In the genomic region with DNA sequence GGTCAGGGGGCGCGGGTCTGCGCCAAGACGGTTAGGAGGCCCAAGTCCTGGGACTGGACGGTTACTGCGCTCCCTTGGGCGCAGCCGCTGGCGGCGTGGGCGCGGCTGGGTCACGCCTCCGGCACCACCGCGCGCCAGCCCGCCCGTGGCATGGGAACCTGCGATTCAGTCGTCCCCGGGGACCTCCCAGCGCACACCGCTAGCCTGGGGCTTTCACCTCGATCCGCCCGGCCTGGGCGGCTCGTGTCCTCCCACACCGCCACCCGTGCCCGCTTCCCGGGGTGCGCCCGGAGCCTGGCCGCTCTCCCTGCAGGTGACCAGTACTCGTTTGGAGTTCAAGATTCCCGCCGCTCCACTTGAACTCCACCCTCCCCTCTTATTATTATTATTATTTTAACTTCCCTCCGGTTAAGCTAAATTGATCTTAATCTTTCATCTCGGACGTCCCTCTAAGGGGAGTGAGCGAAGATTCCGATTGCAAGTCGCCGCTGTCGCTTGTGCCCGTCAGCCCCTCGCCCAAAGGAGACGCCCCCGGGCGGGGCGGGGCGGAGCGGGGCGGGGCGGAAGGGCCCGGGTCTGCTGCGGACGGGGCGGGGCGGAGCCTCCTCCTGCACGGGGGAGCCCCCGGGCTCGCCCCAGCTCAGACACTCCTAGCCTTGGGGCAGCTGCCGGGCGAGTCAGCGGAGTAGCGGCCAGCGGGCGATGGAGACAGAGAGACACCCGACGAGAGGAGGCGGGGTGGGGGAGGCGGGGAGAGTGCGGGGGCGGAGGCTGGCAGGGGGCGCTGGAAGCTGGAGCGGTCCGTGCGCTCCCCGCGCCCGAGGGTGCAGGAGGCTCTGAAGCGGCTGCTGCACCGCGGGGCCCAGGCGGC, we compare ENCODE assay signal across 1 cellular context.
TF ChIP-seq lines count a peak whose summit lies in the region.

Gene KCNMB4, plus strand, starts transcription at position 643 of the 871 bp plus-strand sequence. CDS start 445 bp downstream, outside the sequence.

TF ChIP-seq in GM12878, 131 proteins besides CTCF, POLR2A, EP300 and RAD21 (continues in another document):
- TF ChIP-seq, protein P1, sequence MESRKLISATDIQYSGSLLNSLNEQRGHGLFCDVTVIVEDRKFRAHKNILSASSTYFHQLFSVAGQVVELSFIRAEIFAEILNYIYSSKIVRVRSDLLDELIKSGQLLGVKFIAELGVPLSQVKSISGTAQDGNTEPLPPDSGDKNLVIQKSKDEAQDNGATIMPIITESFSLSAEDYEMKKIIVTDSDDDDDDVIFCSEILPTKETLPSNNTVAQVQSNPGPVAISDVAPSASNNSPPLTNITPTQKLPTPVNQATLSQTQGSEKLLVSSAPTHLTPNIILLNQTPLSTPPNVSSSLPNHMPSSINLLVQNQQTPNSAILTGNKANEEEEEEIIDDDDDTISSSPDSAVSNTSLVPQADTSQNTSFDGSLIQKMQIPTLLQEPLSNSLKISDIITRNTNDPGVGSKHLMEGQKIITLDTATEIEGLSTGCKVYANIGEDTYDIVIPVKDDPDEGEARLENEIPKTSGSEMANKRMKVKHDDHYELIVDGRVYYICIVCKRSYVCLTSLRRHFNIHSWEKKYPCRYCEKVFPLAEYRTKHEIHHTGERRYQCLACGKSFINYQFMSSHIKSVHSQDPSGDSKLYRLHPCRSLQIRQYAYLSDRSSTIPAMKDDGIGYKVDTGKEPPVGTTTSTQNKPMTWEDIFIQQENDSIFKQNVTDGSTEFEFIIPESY (IDR thresholded peaks at IDR 0.05): no peak
- TF ChIP-seq IKZF1 (conservative IDR thresholded peaks at IDR 0.05) (peak; percentile 73), ZNF274 (IDR thresholded peaks at IDR 0.05; ENCODE audit: insufficient read depth, insufficient read length) (no peak), ZZZ3 (IDR thresholded peaks at IDR 0.05; ENCODE audit: control insufficient read depth, insufficient read length, low read depth) (no peak), BCL11A (IDR thresholded peaks at IDR 0.05; ENCODE audit: low read depth, low read length) (no peak), HDAC2 (IDR thresholded peaks at IDR 0.05) (no peak), BACH1 (IDR thresholded peaks at IDR 0.05; ENCODE audit: borderline replicate concordance) (peak; percentile 70; the same call in 1 of the 2 replicates), PAX5 (IDR thresholded peaks at IDR 0.05; ENCODE audit: borderline replicate concordance, low read depth, low read length) (peak; percentile 62; the same call in 1 of the 2 replicates), ZNF384 (IDR thresholded peaks at IDR 0.05; ENCODE audit: borderline replicate concordance, low read depth, low read length) (no peak), MXI1 (IDR thresholded peaks at IDR 0.05; ENCODE audit: low read depth, low read length) (peak; percentile 46; the same call in 1 of the 2 replicates), MTA2 (IDR thresholded peaks at IDR 0.05; ENCODE audit: low read depth) (no peak), PKNOX1 (IDR thresholded peaks at IDR 0.05) (peak; percentile 52), CREB1 (IDR thresholded peaks at IDR 0.05; ENCODE audit: low read depth) (no peak), CHD4 (IDR thresholded peaks at IDR 0.05) (no peak), ZNF687 (IDR thresholded peaks at IDR 0.05) (peak; percentile 21; the same call in 1 of the 2 replicates), RB1 (IDR thresholded peaks at IDR 0.05; ENCODE audit: borderline replicate concordance) (peak; percentile 85; the same call in 1 of the 2 replicates), POLR2AphosphoS2 (IDR thresholded peaks at IDR 0.05; ENCODE audit: low read depth, low read length) (no peak), MEF2B (IDR thresholded peaks at IDR 0.05; ENCODE audit: partially characterized antibody, poor library complexity, severe bottlenecking) (peak; percentile 95), CHD1 (IDR thresholded peaks at IDR 0.05; ENCODE audit: low read depth, low read length) (no peak), ZBED1 (IDR thresholded peaks at IDR 0.05; ENCODE audit: borderline replicate concordance) (no peak), ESRRA (IDR thresholded peaks at IDR 0.05; ENCODE audit: low read length) (no peak), GATAD2B (conservative IDR thresholded peaks at IDR 0.05; ENCODE audit: low read depth) (peak; percentile 96), MTA3 (IDR thresholded peaks at IDR 0.05; ENCODE audit: borderline replicate concordance, low read length) (no peak), BHLHE40 (IDR thresholded peaks at IDR 0.05; ENCODE audit: borderline replicate concordance in 1 of 2, low read depth in 2 of 2, low read length in 1 of 2) (peak in 1 of 2 experiments; percentile 88; a peak in 2 of 4 replicates), SMAD1 (IDR thresholded peaks at IDR 0.05; ENCODE audit: low read depth, partially characterized antibody) (no peak), CREM (IDR thresholded peaks at IDR 0.05; ENCODE audit: low read depth) (no peak), EGR1 (IDR thresholded peaks at IDR 0.05; ENCODE audit: borderline replicate concordance in 1 of 2, low read depth in 2 of 2, low read length in 2 of 2) (peak in 1 of 2 experiments; percentile 65; a peak in 1 of 3 replicates), RELA (IDR thresholded peaks at IDR 0.05; ENCODE audit: borderline replicate concordance, partially characterized antibody) (peak; percentile 39), ZBTB40 (IDR thresholded peaks at IDR 0.05; ENCODE audit: borderline replicate concordance) (no peak), JUND (IDR thresholded peaks at IDR 0.05; ENCODE audit: low read depth, low read length) (no peak), HDAC6 (IDR thresholded peaks at IDR 0.05; ENCODE audit: unreplicated experiment) (peak; percentile 31), DPF2 (IDR thresholded peaks at IDR 0.05) (peak; percentile 75), IKZF2 (IDR thresholded peaks at IDR 0.05) (0 out of 4 replicates have a peak, but pooled peaks have one; percentile 1 to 12), NR2F1 (conservative IDR thresholded peaks at IDR 0.05) (peak; percentile 84)
- TF ChIP-seq, protein P2, sequence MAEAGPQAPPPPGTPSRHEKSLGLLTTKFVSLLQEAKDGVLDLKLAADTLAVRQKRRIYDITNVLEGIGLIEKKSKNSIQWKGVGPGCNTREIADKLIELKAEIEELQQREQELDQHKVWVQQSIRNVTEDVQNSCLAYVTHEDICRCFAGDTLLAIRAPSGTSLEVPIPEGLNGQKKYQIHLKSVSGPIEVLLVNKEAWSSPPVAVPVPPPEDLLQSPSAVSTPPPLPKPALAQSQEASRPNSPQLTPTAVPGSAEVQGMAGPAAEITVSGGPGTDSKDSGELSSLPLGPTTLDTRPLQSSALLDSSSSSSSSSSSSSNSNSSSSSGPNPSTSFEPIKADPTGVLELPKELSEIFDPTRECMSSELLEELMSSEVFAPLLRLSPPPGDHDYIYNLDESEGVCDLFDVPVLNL (IDR thresholded peaks at IDR 0.05; ENCODE audit: low read depth, low read length): peak; percentile 69
- TF ChIP-seq, protein P3, sequence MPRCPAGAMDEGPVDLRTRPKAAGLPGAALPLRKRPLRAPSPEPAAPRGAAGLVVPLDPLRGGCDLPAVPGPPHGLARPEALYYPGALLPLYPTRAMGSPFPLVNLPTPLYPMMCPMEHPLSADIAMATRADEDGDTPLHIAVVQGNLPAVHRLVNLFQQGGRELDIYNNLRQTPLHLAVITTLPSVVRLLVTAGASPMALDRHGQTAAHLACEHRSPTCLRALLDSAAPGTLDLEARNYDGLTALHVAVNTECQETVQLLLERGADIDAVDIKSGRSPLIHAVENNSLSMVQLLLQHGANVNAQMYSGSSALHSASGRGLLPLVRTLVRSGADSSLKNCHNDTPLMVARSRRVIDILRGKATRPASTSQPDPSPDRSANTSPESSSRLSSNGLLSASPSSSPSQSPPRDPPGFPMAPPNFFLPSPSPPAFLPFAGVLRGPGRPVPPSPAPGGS (IDR thresholded peaks at IDR 0.05; ENCODE audit: borderline replicate concordance, insufficient read depth, low read depth, low read length, poor library complexity, severe bottlenecking): no peak
- TF ChIP-seq, protein P4, sequence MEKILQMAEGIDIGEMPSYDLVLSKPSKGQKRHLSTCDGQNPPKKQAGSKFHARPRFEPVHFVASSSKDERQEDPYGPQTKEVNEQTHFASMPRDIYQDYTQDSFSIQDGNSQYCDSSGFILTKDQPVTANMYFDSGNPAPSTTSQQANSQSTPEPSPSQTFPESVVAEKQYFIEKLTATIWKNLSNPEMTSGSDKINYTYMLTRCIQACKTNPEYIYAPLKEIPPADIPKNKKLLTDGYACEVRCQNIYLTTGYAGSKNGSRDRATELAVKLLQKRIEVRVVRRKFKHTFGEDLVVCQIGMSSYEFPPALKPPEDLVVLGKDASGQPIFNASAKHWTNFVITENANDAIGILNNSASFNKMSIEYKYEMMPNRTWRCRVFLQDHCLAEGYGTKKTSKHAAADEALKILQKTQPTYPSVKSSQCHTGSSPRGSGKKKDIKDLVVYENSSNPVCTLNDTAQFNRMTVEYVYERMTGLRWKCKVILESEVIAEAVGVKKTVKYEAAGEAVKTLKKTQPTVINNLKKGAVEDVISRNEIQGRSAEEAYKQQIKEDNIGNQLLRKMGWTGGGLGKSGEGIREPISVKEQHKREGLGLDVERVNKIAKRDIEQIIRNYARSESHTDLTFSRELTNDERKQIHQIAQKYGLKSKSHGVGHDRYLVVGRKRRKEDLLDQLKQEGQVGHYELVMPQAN (conservative IDR thresholded peaks at IDR 0.05): peak; percentile 94
